In genomic region chr14:74686324-74686723, GRCh38 we compare ENCODE assay signal across 18 cellular contexts.
"Had no signal": no experiment of that assay in that cellular context is flagged by ENCODE, and none has a peak within 500 bp of the region (broad histone marks: within the 10 kb centered on the region; RNA-seq: fewer than 3 reads in every experiment).

No MANE protein-coding gene starts in this region.

- H3K27me3 ChIP-seq: body of pancreas, sigmoid colon, testis had no signal

- H3K9me3 Mint-ChIP-seq: activated CD4-positive, alpha-beta T cell treated with anti-CD3 and anti-CD28 coated beads, Interleukin-2, amount 10 ng/mL, durations not matched to agents 7 days and 5 days; activated naive CD4-positive, alpha-beta T cell treated with anti-CD3 and anti-CD28 coated beads, Interleukin-2, amount 50 U/mL, for 24 hours; dendritic cell treated with granulocyte-macrophage colony-stimulating factor and Interleukin-4, amounts not matched to agents 40 ng/mL and 50 ng/mL, for 4 days; natural killer cell; T-cell had no signal

- H3K9me3 ChIP-seq: body of pancreas, sigmoid colon, testis had no signal

- H3K27ac Mint-ChIP-seq: activated CD4-positive, alpha-beta T cell treated with anti-CD3 and anti-CD28 coated beads, Interleukin-2, amount 10 ng/mL, durations not matched to agents 7 days and 5 days; activated naive CD4-positive, alpha-beta T cell treated with anti-CD3 and anti-CD28 coated beads, Interleukin-2, amount 50 U/mL, for 24 hours; dendritic cell treated with granulocyte-macrophage colony-stimulating factor and Interleukin-4, amounts not matched to agents 40 ng/mL and 50 ng/mL, for 4 days; natural killer cell; progenitor cell of endocrine pancreas had no signal

- H3K4me3 ChIP-seq: body of pancreas, sigmoid colon, testis had no signal

- ATAC-seq: body of pancreas; natural killer cell; stimulated activated naive CD8-positive, alpha-beta T cell treated with anti-CD3 and anti-CD28 coated beads, Interleukin-15, Interleukin-2, amounts not matched to agents 100 U/mL and 50 U/mL, for 24 hours; T-cell had no signal

- DNase-seq: activated CD4-positive, alpha-beta T cell treated with anti-CD3 and anti-CD28 coated beads, Interleukin-2, amount 10 ng/mL, durations not matched to agents 7 days and 5 days; activated CD4-positive, CD25-positive, alpha-beta regulatory T cell; activated effector memory CD4-positive, alpha-beta T cell treated with Interleukin-2 at 50 U/mL for 16 hours; activated T-cell treated with anti-CD3 and anti-CD28 coated beads, Interleukin-2, amount 50 U/mL, for 1 hour; amniotic stem cell; body of pancreas; natural killer cell; nucleus accumbens; sigmoid colon; stimulated activated CD4-positive, alpha-beta T cell treated with anti-CD3 and anti-CD28 coated beads, Interleukin-12 subunit alpha, Interleukin-12 subunit beta, amount 100 ng/mL, for 4 hours; stimulated activated CD4-positive, alpha-beta T cell treated with anti-CD3 and anti-CD28 coated beads, Interleukin-2, amount 100 ng/mL, for 48 hours; stimulated activated naive CD8-positive, alpha-beta T cell treated with anti-CD3 and anti-CD28 coated beads, Interleukin-15, Interleukin-2, amounts not matched to agents 100 U/mL and 50 U/mL, for 24 hours; T-cell; T1000; testis had no signal

- H3K4me1 ChIP-seq: sigmoid colon had no signal

- H3K27ac ChIP-seq: body of pancreas, sigmoid colon had no signal

- H3K27me3 Mint-ChIP-seq: activated CD4-positive, alpha-beta T cell treated with anti-CD3 and anti-CD28 coated beads, Interleukin-2, amount 10 ng/mL, durations not matched to agents 7 days and 5 days; activated naive CD4-positive, alpha-beta T cell treated with anti-CD3 and anti-CD28 coated beads, Interleukin-2, amount 50 U/mL, for 24 hours; dendritic cell treated with granulocyte-macrophage colony-stimulating factor and Interleukin-4, amounts not matched to agents 40 ng/mL and 50 ng/mL, for 4 days; progenitor cell of endocrine pancreas; T-cell had no signal

- H3K4me3 Mint-ChIP-seq: activated CD4-positive, alpha-beta T cell treated with anti-CD3 and anti-CD28 coated beads, Interleukin-2, amount 10 ng/mL, durations not matched to agents 7 days and 5 days; activated naive CD4-positive, alpha-beta T cell treated with anti-CD3 and anti-CD28 coated beads, Interleukin-2, amount 50 U/mL, for 24 hours; dendritic cell treated with granulocyte-macrophage colony-stimulating factor and Interleukin-4, amounts not matched to agents 40 ng/mL and 50 ng/mL, for 4 days; natural killer cell; T-cell had no signal
